ENCODE assay signal across 30 cellular contexts in the genomic region with DNA sequence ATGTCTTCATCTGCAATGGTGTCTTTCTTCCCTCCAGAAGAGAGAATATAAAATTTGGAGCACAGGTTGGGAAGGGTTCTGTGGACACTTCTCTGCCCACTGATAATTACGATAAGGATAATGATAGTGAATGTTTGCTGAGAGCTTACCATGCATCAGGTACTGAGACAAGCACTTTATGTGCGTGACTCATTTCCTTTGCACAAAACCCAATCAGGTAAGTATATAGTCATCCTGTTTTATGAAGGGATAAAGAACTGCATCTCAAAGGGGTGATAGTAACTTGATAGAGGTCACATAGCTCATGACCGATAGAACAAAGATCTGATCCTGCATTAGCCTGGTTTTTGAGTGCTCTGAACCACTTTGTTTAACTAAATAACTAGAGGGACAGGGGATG. TPM values are rescaled to one million over a fixed set of nuclear protein-coding genes. Genes with fewer than 3 reads are reported as not detected.
"Had no signal": no experiment of that assay in that cellular context is flagged by ENCODE, and none has a peak within 500 bp of the region (broad histone marks: within the 10 kb centered on the region; RNA-seq: fewer than 3 reads in every experiment).

No MANE protein-coding gene starts in this region.

- H2AFZ ChIP-seq: hepatocyte had no signal

- H3K79me2 ChIP-seq: hepatocyte had no signal

- H3K4me3 ChIP-seq: cardiac muscle cell, hepatocyte, left ventricle myocardium inferior, sigmoid colon, smooth muscle cell, stomach, suprapubic skin, tibial nerve had no signal

- H3K27ac ChIP-seq: cardiac muscle cell, hepatocyte, left ventricle myocardium inferior, sigmoid colon, stomach, suprapubic skin, tibial nerve had no signal

- FAIRE-seq: frontal cortex had no signal

- DNase-seq: activated CD4-positive, alpha-beta T cell treated with anti-CD3 and anti-CD28 coated beads, Interleukin-2, amount 50 U/mL, for 4 hours; activated effector memory CD4-positive, alpha-beta T cell treated with anti-CD3 and anti-CD28 coated beads, Interleukin-2, amount 50 U/mL, for 16 hours; activated naive CD4-positive, alpha-beta T cell treated with anti-CD3 and anti-CD28 coated beads, Interleukin-2, amount 10 ng/mL, durations not matched to agents 7 days and 5 days; activated T-cell treated with anti-CD3 and anti-CD28 coated beads, Interleukin-2, amount 50 U/mL, for 48 hours; amygdala; effector CD4-positive, alpha-beta T cell; glutamatergic neuron; immature natural killer cell; kidney glomerular epithelial cell; left ventricle myocardium inferior; retina; sigmoid colon; stimulated activated CD4-positive, alpha-beta T cell treated with anti-CD3 and anti-CD28 coated beads, Interleukin-15, amount 100 ng/mL, for 24 hours; stomach; T-helper 9 cell had no signal

- H3K36me3 ChIP-seq: cardiac muscle cell, left ventricle myocardium inferior, sigmoid colon, stomach, suprapubic skin, tibial nerve had no signal

- H3K4me2 ChIP-seq: hepatocyte had no signal

- H3K9me3 ChIP-seq: left ventricle myocardium inferior, sigmoid colon, stomach, suprapubic skin, tibial nerve had no signal

- H3K4me1 Mint-ChIP-seq: activated naive CD4-positive, alpha-beta T cell treated with anti-CD3 and anti-CD28 coated beads, Interleukin-2, amount 10 ng/mL, durations not matched to agents 7 days and 5 days; immature natural killer cell; stimulated activated memory B cell treated with anti-CD40 and anti-IgM and Interleukin-4, amounts not matched to agents 10 μg/mL and 1 μg/mL and 100 μg/mL, for 72 hours; WTC11 had no signal

- H3K27ac Mint-ChIP-seq: activated naive CD4-positive, alpha-beta T cell treated with anti-CD3 and anti-CD28 coated beads, Interleukin-2, amount 10 ng/mL, durations not matched to agents 7 days and 5 days; dendritic cell treated with granulocyte-macrophage colony-stimulating factor and Interleukin-4, amounts not matched to agents 40 ng/mL and 50 ng/mL, for 4 days; immature natural killer cell; natural killer cell treated with Interleukin-12 subunit alpha and Interleukin-12 subunit beta and Interleukin-15 and Interleukin-18, amount 100 ng/mL, for 72 hours; progenitor cell of endocrine pancreas; stimulated activated memory B cell treated with anti-CD40 and anti-IgM and Interleukin-4, amounts not matched to agents 10 μg/mL and 1 μg/mL and 100 μg/mL, for 72 hours; WTC11 had no signal

- H3K36me3 Mint-ChIP-seq: activated naive CD4-positive, alpha-beta T cell treated with anti-CD3 and anti-CD28 coated beads, Interleukin-2, amount 10 ng/mL, durations not matched to agents 7 days and 5 days; immature natural killer cell; natural killer cell treated with Interleukin-12 subunit alpha and Interleukin-12 subunit beta and Interleukin-15 and Interleukin-18, amount 100 ng/mL, for 72 hours; stimulated activated memory B cell treated with anti-CD40 and anti-IgM and Interleukin-4, amounts not matched to agents 10 μg/mL and 1 μg/mL and 100 μg/mL, for 72 hours; WTC11 had no signal

- H3K4me1 ChIP-seq: left ventricle myocardium inferior, sigmoid colon, stomach, suprapubic skin, tibial nerve had no signal

- H3K4me3 Mint-ChIP-seq: activated naive CD4-positive, alpha-beta T cell treated with anti-CD3 and anti-CD28 coated beads, Interleukin-2, amount 10 ng/mL, durations not matched to agents 7 days and 5 days; dendritic cell treated with granulocyte-macrophage colony-stimulating factor and Interleukin-4, amounts not matched to agents 40 ng/mL and 50 ng/mL, for 4 days; immature natural killer cell; natural killer cell treated with Interleukin-12 subunit alpha and Interleukin-12 subunit beta and Interleukin-15 and Interleukin-18, amount 100 ng/mL, for 72 hours; stimulated activated memory B cell treated with anti-CD40 and anti-IgM and Interleukin-4, amounts not matched to agents 10 μg/mL and 1 μg/mL and 100 μg/mL, for 72 hours; WTC11 had no signal

- ATAC-seq: esophagus mucosa; natural killer cell treated with Interleukin-12 subunit alpha and Interleukin-12 subunit beta and Interleukin-15 and Interleukin-18, amount 100 ng/mL, for 72 hours; stimulated activated memory B cell treated with anti-CD40 and anti-IgM and Interleukin-4, amounts not matched to agents 10 μg/mL and 1 μg/mL and 100 μg/mL, for 72 hours; WTC11 had no signal

- H3K27me3 Mint-ChIP-seq: dendritic cell treated with granulocyte-macrophage colony-stimulating factor and Interleukin-4, amounts not matched to agents 40 ng/mL and 50 ng/mL, for 4 days had no signal

- H3K9me3 Mint-ChIP-seq: activated naive CD4-positive, alpha-beta T cell treated with anti-CD3 and anti-CD28 coated beads, Interleukin-2, amount 10 ng/mL, durations not matched to agents 7 days and 5 days; dendritic cell treated with granulocyte-macrophage colony-stimulating factor and Interleukin-4, amounts not matched to agents 40 ng/mL and 50 ng/mL, for 4 days; immature natural killer cell; natural killer cell treated with Interleukin-12 subunit alpha and Interleukin-12 subunit beta and Interleukin-15 and Interleukin-18, amount 100 ng/mL, for 72 hours; stimulated activated memory B cell treated with anti-CD40 and anti-IgM and Interleukin-4, amounts not matched to agents 10 μg/mL and 1 μg/mL and 100 μg/mL, for 72 hours; WTC11 had no signal

RNA-seq across cellular contexts. Expression of gene DRD2, which starts 9.4 kb away (rescaled TPM):
- total RNA-seq: activated CD8-positive, alpha-beta memory T cell treated with anti-CD3 and anti-CD28 coated beads for 36 hours; chondrocyte; left ventricle myocardium inferior; natural killer cell treated with Interleukin-12 subunit alpha and Interleukin-12 subunit beta and Interleukin-15 and Interleukin-18, amount 100 ng/mL, for 72 hours; osteocyte; stomach had no signal
- polyA plus RNA-seq: immature natural killer cell had no signal
